Comparison of ENCODE assay signal across 18 cellular contexts in genomic region chr1:245538671-245539070, GRCh38.
"Had no signal": no experiment of that assay in that cellular context is flagged by ENCODE, and none has a peak within 500 bp of the region (broad histone marks: within the 10 kb centered on the region; RNA-seq: fewer than 3 reads in every experiment).

No MANE protein-coding gene starts in this region.

- H3K36me3 ChIP-seq: colonic mucosa, lower lobe of right lung, neutrophil, right lobe of liver, spleen had no signal

- H3K27me3 ChIP-seq: colonic mucosa, neutrophil, right lobe of liver, spleen had no signal

- DNase-seq: activated CD4-positive, alpha-beta T cell treated with anti-CD3 and anti-CD28 coated beads, Interleukin-2, amount 50 U/mL, for 4 hours; activated CD8-positive, alpha-beta memory T cell treated with anti-CD3 and anti-CD28 coated beads, Interleukin-2, amount 10 ng/mL, durations not matched to agents 7 days and 5 days; activated effector memory CD4-positive, alpha-beta T cell treated with anti-CD3 and anti-CD28 coated beads, Interleukin-2, amount 50 U/mL, for 16 hours; activated T-cell treated with anti-CD3 and anti-CD28 coated beads, Interleukin-2, amount 50 U/mL, for 24 hours; amygdala; colonic mucosa; effector CD4-positive, alpha-beta T cell; hippocampal formation; lower lobe of right lung; naive B cell; posterior cingulate gyrus; right lobe of liver; spleen; stimulated activated CD4-positive, alpha-beta T cell treated with anti-CD3 and anti-CD28 coated beads, Interleukin-1b, Interleukin-23, amount 100 ng/mL, for 48 hours; stimulated activated naive CD4-positive, alpha-beta T cell had no signal

- ATAC-seq: activated CD4-positive, CD25-positive, alpha-beta regulatory T cell treated with anti-CD3 and anti-CD28 coated beads, Interleukin-2, amount 50 U/mL, for 24 hours; activated CD8-positive, alpha-beta memory T cell treated with anti-CD3 and anti-CD28 coated beads, Interleukin-2, amount 10 ng/mL, durations not matched to agents 7 days and 5 days; activated naive CD4-positive, alpha-beta T cell treated with anti-CD3 and anti-CD28 coated beads, Interleukin-2, amount 50 U/mL, for 72 hours; lower lobe of right lung; right lobe of liver had no signal

- H3K4me3 ChIP-seq: colonic mucosa, lower lobe of right lung, right lobe of liver, spleen had no signal

- H3K27ac ChIP-seq: colonic mucosa, lower lobe of right lung, neutrophil, right lobe of liver, spleen had no signal

- H3K4me1 ChIP-seq: colonic mucosa, lower lobe of right lung, right lobe of liver, spleen had no signal

- H3K9me3 ChIP-seq: colonic mucosa, lower lobe of right lung, neutrophil, right lobe of liver, spleen had no signal
